13 cellular contexts compared by ENCODE assay signal in genomic region chr14:89805501-89805900, GRCh38.
"Had no signal": no experiment of that assay in that cellular context is flagged by ENCODE, and none has a peak within 500 bp of the region (broad histone marks: within the 10 kb centered on the region; RNA-seq: fewer than 3 reads in every experiment).

No MANE protein-coding gene starts in this region.

- H3K27me3 ChIP-seq: left lung, tibial nerve had no signal

- H3K4me1 ChIP-seq: left lung had no signal

- H3K4me3 ChIP-seq: left lung, tibial nerve had no signal

- H3K9me3 ChIP-seq: left lung, tibial nerve had no signal

- FAIRE-seq: endothelial cell of umbilical vein, TTC549, urothelium cell line had no signal

- DNase-seq: activated CD4-positive, alpha-beta memory T cell treated with anti-CD3 and anti-CD28 coated beads for 36 hours; activated CD4-positive, alpha-beta T cell treated with anti-CD3 and anti-CD28 coated beads for 36 hours; activated T-cell treated with anti-CD3 and anti-CD28 coated beads for 4 hours; dermis blood vessel endothelial cell; effector memory CD4-positive, alpha-beta T cell; foreskin fibroblast; left lung; occipital lobe had no signal

- H3K36me3 ChIP-seq: left lung, tibial nerve had no signal

- H3K27ac ChIP-seq: left lung had no signal

- ATAC-seq: activated CD4-positive, alpha-beta T cell treated with anti-CD3 and anti-CD28 coated beads for 36 hours; left lung; WTC11 had no signal
